ENCODE assay signal across 1 cellular context in the genomic region with DNA sequence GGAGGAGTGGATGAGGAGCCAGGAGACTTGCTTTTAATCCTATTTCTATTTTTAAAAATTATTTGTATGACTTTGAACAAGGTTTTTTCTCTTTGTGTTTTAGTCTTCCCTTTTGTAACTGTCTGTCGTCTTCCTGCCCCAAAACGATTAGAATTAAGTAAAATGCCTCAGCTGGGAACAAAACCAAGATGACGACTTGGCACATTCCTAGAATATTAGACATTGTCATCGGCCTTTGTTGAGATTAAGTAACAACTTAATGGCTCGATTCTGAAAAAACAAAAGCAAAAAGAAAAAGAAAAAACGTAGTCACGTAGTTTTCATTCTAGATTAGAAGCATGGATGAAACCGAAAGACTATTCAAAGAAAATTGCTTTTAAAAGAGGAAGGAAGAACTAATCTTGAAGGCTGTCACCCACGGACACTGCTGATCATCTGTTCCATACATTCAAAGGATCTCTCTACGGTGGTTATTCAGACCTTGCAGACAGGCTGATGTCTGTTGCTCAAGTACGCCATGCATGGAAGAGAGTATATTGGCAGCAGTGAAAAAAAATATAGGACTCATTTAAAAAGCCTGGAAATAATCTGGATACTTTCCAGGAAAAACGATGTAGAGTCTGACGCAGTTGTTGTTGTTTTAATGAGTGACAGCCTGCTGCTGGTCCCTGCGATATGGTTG.
TF ChIP-seq lines count a peak whose summit lies in the region.

No MANE protein-coding gene starts in this region.

TF ChIP-seq in neural cell, 6 proteins besides CTCF, POLR2A, EP300 and RAD21 (continued from another document):
- TF ChIP-seq, protein P1, sequence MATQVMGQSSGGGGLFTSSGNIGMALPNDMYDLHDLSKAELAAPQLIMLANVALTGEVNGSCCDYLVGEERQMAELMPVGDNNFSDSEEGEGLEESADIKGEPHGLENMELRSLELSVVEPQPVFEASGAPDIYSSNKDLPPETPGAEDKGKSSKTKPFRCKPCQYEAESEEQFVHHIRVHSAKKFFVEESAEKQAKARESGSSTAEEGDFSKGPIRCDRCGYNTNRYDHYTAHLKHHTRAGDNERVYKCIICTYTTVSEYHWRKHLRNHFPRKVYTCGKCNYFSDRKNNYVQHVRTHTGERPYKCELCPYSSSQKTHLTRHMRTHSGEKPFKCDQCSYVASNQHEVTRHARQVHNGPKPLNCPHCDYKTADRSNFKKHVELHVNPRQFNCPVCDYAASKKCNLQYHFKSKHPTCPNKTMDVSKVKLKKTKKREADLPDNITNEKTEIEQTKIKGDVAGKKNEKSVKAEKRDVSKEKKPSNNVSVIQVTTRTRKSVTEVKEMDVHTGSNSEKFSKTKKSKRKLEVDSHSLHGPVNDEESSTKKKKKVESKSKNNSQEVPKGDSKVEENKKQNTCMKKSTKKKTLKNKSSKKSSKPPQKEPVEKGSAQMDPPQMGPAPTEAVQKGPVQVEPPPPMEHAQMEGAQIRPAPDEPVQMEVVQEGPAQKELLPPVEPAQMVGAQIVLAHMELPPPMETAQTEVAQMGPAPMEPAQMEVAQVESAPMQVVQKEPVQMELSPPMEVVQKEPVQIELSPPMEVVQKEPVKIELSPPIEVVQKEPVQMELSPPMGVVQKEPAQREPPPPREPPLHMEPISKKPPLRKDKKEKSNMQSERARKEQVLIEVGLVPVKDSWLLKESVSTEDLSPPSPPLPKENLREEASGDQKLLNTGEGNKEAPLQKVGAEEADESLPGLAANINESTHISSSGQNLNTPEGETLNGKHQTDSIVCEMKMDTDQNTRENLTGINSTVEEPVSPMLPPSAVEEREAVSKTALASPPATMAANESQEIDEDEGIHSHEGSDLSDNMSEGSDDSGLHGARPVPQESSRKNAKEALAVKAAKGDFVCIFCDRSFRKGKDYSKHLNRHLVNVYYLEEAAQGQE (IDR thresholded peaks at IDR 0.05; ENCODE audit: borderline replicate concordance) = no peak
- TF ChIP-seq EZH2 (IDR thresholded peaks at IDR 0.05; ENCODE audit: borderline replicate concordance, insufficient read depth, low read length, poor library complexity, severe bottlenecking) (no peak), MXI1 (conservative IDR thresholded peaks at IDR 0.05; ENCODE audit: poor library complexity, severe bottlenecking) (no peak)
TF ChIP-seq in neural cell: peak in this region for 0.
